1 cellular context compared by ENCODE assay signal in genomic region chr1:207029991-207030521, GRCh38.
TF ChIP-seq lines count a peak whose summit lies in the region.

No MANE protein-coding gene starts in this region.

TF ChIP-seq in A549, 52 proteins besides CTCF, POLR2A, EP300 and RAD21 (continued from another document):
- TF ChIP-seq, protein P1, sequence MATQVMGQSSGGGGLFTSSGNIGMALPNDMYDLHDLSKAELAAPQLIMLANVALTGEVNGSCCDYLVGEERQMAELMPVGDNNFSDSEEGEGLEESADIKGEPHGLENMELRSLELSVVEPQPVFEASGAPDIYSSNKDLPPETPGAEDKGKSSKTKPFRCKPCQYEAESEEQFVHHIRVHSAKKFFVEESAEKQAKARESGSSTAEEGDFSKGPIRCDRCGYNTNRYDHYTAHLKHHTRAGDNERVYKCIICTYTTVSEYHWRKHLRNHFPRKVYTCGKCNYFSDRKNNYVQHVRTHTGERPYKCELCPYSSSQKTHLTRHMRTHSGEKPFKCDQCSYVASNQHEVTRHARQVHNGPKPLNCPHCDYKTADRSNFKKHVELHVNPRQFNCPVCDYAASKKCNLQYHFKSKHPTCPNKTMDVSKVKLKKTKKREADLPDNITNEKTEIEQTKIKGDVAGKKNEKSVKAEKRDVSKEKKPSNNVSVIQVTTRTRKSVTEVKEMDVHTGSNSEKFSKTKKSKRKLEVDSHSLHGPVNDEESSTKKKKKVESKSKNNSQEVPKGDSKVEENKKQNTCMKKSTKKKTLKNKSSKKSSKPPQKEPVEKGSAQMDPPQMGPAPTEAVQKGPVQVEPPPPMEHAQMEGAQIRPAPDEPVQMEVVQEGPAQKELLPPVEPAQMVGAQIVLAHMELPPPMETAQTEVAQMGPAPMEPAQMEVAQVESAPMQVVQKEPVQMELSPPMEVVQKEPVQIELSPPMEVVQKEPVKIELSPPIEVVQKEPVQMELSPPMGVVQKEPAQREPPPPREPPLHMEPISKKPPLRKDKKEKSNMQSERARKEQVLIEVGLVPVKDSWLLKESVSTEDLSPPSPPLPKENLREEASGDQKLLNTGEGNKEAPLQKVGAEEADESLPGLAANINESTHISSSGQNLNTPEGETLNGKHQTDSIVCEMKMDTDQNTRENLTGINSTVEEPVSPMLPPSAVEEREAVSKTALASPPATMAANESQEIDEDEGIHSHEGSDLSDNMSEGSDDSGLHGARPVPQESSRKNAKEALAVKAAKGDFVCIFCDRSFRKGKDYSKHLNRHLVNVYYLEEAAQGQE (IDR thresholded peaks at IDR 0.05), result no peak
- no peak for TF ChIP-seq EHF (CRISPR knock-in tag; IDR thresholded peaks at IDR 0.05)
- no peak for TF ChIP-seq SREBF2 (IDR thresholded peaks at IDR 0.05)
- no peak for TF ChIP-seq CBX8 (IDR thresholded peaks at IDR 0.05)
TF ChIP-seq in A549: peak in this region for 0.
